ENCODE assay signal across 1 cellular context in the genomic region with DNA sequence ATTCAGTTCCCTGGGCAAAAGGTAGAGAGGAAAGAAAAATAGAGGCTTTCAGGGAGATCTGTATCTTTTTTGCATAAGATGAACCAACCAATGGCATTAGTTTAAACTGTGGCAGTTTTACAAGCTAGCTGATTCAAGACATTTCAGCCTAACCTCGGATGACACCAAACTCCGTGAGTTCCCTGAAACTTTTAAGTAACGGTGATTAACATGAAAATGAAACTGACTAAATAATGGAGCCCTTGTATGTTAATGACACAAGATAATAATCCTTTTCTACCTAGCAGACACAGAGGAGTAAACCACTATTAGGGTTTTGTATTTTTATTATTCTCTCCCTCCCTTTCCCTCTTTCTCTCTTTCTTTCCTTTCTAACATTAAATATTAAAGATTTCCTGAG.
TF ChIP-seq lines count a peak whose summit lies in the region.

No MANE protein-coding gene starts in this region.

TF ChIP-seq in GM23338, 12 proteins besides CTCF, POLR2A, EP300 and RAD21 (continued from another document):
- TF ChIP-seq, protein P1, sequence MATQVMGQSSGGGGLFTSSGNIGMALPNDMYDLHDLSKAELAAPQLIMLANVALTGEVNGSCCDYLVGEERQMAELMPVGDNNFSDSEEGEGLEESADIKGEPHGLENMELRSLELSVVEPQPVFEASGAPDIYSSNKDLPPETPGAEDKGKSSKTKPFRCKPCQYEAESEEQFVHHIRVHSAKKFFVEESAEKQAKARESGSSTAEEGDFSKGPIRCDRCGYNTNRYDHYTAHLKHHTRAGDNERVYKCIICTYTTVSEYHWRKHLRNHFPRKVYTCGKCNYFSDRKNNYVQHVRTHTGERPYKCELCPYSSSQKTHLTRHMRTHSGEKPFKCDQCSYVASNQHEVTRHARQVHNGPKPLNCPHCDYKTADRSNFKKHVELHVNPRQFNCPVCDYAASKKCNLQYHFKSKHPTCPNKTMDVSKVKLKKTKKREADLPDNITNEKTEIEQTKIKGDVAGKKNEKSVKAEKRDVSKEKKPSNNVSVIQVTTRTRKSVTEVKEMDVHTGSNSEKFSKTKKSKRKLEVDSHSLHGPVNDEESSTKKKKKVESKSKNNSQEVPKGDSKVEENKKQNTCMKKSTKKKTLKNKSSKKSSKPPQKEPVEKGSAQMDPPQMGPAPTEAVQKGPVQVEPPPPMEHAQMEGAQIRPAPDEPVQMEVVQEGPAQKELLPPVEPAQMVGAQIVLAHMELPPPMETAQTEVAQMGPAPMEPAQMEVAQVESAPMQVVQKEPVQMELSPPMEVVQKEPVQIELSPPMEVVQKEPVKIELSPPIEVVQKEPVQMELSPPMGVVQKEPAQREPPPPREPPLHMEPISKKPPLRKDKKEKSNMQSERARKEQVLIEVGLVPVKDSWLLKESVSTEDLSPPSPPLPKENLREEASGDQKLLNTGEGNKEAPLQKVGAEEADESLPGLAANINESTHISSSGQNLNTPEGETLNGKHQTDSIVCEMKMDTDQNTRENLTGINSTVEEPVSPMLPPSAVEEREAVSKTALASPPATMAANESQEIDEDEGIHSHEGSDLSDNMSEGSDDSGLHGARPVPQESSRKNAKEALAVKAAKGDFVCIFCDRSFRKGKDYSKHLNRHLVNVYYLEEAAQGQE (IDR thresholded peaks at IDR 0.05; ENCODE audit: unreplicated experiment): no peak
- TF ChIP-seq EZH2phosphoT487 (IDR thresholded peaks at IDR 0.05; ENCODE audit: unreplicated experiment): no peak
TF ChIP-seq in GM23338: peak in this region for 0.
